In the genomic region with DNA sequence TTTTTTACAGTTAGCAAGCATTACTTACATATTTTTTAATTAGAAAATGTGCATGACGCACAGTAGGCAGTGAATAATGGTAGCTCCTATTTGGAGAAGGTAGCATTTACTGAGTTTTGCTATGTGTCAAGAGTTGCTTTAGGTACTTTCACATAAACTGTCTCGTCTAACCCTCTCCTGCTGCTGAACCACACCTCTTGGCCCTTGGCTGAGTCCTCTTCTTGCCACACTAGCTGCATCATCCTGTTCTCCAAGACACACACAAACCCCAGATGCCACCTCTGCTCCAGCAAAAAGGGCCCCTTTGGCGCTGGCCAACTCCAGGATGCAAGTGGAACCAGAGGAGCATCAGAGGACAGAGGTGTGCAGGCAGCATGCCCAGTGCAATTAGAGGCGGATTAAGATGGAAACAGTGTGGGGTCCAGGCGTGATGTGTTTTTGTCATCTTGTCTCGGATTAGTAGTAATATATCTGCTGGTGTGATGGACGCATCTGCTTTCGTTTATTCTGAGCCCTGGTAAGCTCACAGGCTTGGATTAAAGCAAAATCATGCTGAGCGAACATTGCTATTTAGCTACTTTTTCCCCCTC, we compare ENCODE assay signal across 23 cellular contexts.
"Had no signal": no experiment of that assay in that cellular context is flagged by ENCODE, and none has a peak within 500 bp of the region (broad histone marks: within the 10 kb centered on the region; RNA-seq: fewer than 3 reads in every experiment).

No MANE protein-coding gene starts in this region.

- H3K4me3 Mint-ChIP-seq: activated CD8-positive, alpha-beta T cell treated with anti-CD3 and anti-CD28 coated beads, Interleukin-2, amount 10 ng/mL, durations not matched to agents 7 days and 5 days; activated naive CD8-positive, alpha-beta T cell; activated T-helper 1 cell treated with anti-CD3 and anti-CD28 coated beads, Interleukin-12 subunit alpha, Interleukin-12 subunit beta, Interleukin-2, Interleukin-4 antibody, amounts not matched to agents 30 ng/mL and 10 ng/mL and 1 ng/mL, durations not matched to agents 14 hours and 24 hours and 36 hours; naive thymus-derived CD4-positive, alpha-beta T cell; neural crest cell; stimulated activated effector memory CD8-positive, alpha-beta T cell treated with anti-CD3 and anti-CD28 coated beads, Interleukin-12 subunit alpha, Interleukin-12 subunit beta, amount 100 ng/mL, for 72 hours had no signal

- H3K36me3 ChIP-seq: left ventricle myocardium inferior, right lobe of liver, stomach, suprapubic skin, tibial nerve had no signal

- H3K4me3 ChIP-seq: left ventricle myocardium inferior, right lobe of liver, skin epidermis, stomach, suprapubic skin, tibial nerve had no signal

- H3K36me3 Mint-ChIP-seq: activated naive CD8-positive, alpha-beta T cell; naive thymus-derived CD4-positive, alpha-beta T cell; stimulated activated effector memory CD8-positive, alpha-beta T cell treated with anti-CD3 and anti-CD28 coated beads, Interleukin-12 subunit alpha, Interleukin-12 subunit beta, amount 100 ng/mL, for 72 hours had no signal

- H3K27me3 ChIP-seq: right lobe of liver, suprapubic skin, tibial nerve had no signal

- H3K4me1 ChIP-seq: left ventricle myocardium inferior, right lobe of liver, stomach, suprapubic skin, tibial nerve had no signal

- H3K27me3 Mint-ChIP-seq: activated naive CD8-positive, alpha-beta T cell had no signal

- ATAC-seq: activated CD8-positive, alpha-beta T cell treated with anti-CD3 and anti-CD28 coated beads, Interleukin-2, amount 10 ng/mL, durations not matched to agents 7 days and 5 days; esophagus mucosa; naive thymus-derived CD4-positive, alpha-beta T cell; stimulated activated effector memory CD8-positive, alpha-beta T cell treated with anti-CD3 and anti-CD28 coated beads, Interleukin-12 subunit alpha, Interleukin-12 subunit beta, amount 100 ng/mL, for 72 hours had no signal

- H3K27ac ChIP-seq: left ventricle myocardium inferior, right lobe of liver, skin epidermis, stomach, suprapubic skin, tibial nerve, VCaP had no signal

- H3K9me3 ChIP-seq: right lobe of liver, stomach, suprapubic skin had no signal

- H3K27ac Mint-ChIP-seq: activated CD8-positive, alpha-beta T cell treated with anti-CD3 and anti-CD28 coated beads, Interleukin-2, amount 10 ng/mL, durations not matched to agents 7 days and 5 days; activated naive CD8-positive, alpha-beta T cell; activated T-helper 1 cell treated with anti-CD3 and anti-CD28 coated beads, Interleukin-12 subunit alpha, Interleukin-12 subunit beta, Interleukin-2, Interleukin-4 antibody, amounts not matched to agents 30 ng/mL and 10 ng/mL and 1 ng/mL, durations not matched to agents 14 hours and 24 hours and 36 hours; naive thymus-derived CD4-positive, alpha-beta T cell; stimulated activated effector memory CD8-positive, alpha-beta T cell treated with anti-CD3 and anti-CD28 coated beads, Interleukin-12 subunit alpha, Interleukin-12 subunit beta, amount 100 ng/mL, for 72 hours had no signal

- DNase-seq: activated CD4-positive, alpha-beta T cell treated with anti-CD3 and anti-CD28 coated beads, Interleukin-2, amount 50 U/mL, for 1 hour; activated CD4-positive, CD25-positive, alpha-beta regulatory T cell treated with anti-CD3 and anti-CD28 coated beads, Interleukin-2, amount 50 U/mL, for 72 hours; activated CD8-positive, alpha-beta T cell treated with anti-CD3 and anti-CD28 coated beads, Interleukin-2, amount 10 ng/mL, durations not matched to agents 7 days and 5 days; central memory CD4-positive, alpha-beta T cell; dermis blood vessel endothelial cell; effector memory CD4-positive, alpha-beta T cell; glutamatergic neuron; hippocampal formation; left ventricle myocardium inferior; naive thymus-derived CD4-positive, alpha-beta T cell; occipital lobe; right lobe of liver; stimulated activated CD4-positive, alpha-beta T cell treated with anti-CD3 and anti-CD28 coated beads, Interleukin-1b, Interleukin-23, amount 100 ng/mL, for 48 hours; stomach had no signal

- H3K9me3 Mint-ChIP-seq: activated T-helper 1 cell treated with anti-CD3 and anti-CD28 coated beads, Interleukin-12 subunit alpha, Interleukin-12 subunit beta, Interleukin-2, Interleukin-4 antibody, amounts not matched to agents 30 ng/mL and 10 ng/mL and 1 ng/mL, durations not matched to agents 14 hours and 24 hours and 36 hours; neural crest cell had no signal
